In the genomic region with DNA sequence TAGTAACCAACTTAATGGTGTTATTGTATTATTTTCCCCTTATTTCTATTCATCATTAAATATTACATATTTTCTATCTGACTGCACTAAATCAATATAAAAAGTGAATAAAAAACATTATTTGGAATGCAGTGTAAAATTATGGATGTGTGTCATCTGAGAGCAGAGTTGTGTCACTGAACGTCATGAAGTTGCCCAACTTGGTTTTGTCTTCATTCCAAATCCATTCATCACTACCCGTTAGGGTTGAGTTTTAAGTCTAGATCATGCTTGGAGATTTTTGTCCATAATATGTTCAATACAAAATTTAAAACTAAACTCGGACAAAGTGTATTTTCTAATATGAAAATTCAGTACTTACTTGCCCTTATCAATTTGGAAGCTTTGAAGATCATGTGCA, we compare ENCODE assay signal across 28 cellular contexts. TPM values are rescaled to one million over a fixed set of nuclear protein-coding genes. Genes with fewer than 3 reads are reported as not detected.
"Had no signal": no experiment of that assay in that cellular context is flagged by ENCODE, and none has a peak within 500 bp of the region (broad histone marks: within the 10 kb centered on the region; RNA-seq: fewer than 3 reads in every experiment).

No MANE protein-coding gene starts in this region.

- ATAC-seq: activated CD4-positive, alpha-beta T cell treated with anti-CD3 and anti-CD28 coated beads for 36 hours; activated CD8-positive, alpha-beta T cell treated with anti-CD3 and anti-CD28 coated beads, Interleukin-2, amount 10 ng/mL, durations not matched to agents 7 days and 5 days; Panc1 had no signal

- DNase-seq: activated CD4-positive, alpha-beta T cell treated with anti-CD3 and anti-CD28 coated beads for 36 hours; activated CD4-positive, alpha-beta T cell treated with anti-CD3 and anti-CD28 coated beads, Interleukin-2, amount 50 U/mL, for 1 hour; activated CD8-positive, alpha-beta memory T cell treated with anti-CD3 and anti-CD28 coated beads, Interleukin-2, amount 50 U/mL, for 48 hours; activated CD8-positive, alpha-beta T cell treated with anti-CD3 and anti-CD28 coated beads, Interleukin-2, amount 10 ng/mL, durations not matched to agents 7 days and 5 days; activated naive CD4-positive, alpha-beta T cell treated with anti-CD3 and anti-CD28 coated beads, Interleukin-2, amount 50 U/mL, for 16 hours; activated naive CD8-positive, alpha-beta T cell treated with anti-CD3 and anti-CD28 coated beads, Interleukin-2, amount 10 ng/mL, durations not matched to agents 7 days and 5 days; activated T-cell treated with anti-CD3 and anti-CD28 coated beads, Interleukin-2, amount 50 U/mL, for 1 hour; amniotic stem cell; Kasumi-1; KBM-7; NCI-H1092 treated with DMSO at 0.1 percent for 48 hours; NCI-H1417 treated with DMSO at 0.1 percent for 48 hours; NCI-H1694; NCI-H2029; NCI-H345; NCI-H510A treated with DMSO at 0.1 percent for 48 hours; NCI-H69; NK-92 treated with Interleukin-12 subunit alpha and Interleukin-12 subunit beta, amount 100 ng/mL, for 24 hours; OCI-M1; Right ventricle myocardium superior; SJCRH30; SK-N-SH; T-helper 1 cell; WERI-Rb-1 had no signal

- H3K36me3 ChIP-seq: SJCRH30, WERI-Rb-1 had no signal

- H3K9me3 ChIP-seq: SJCRH30, SK-N-SH had no signal

- H3K4me3 ChIP-seq: SJCRH30 had no signal

- H3K4me1 ChIP-seq: SJCRH30 had no signal

RNA-seq across cellular contexts. Expression of gene KLRF1, which starts 16.1 kb away (rescaled TPM):
- total RNA-seq: activated CD4-positive, alpha-beta T cell treated with anti-CD3 and anti-CD28 coated beads for 36 hours; astrocyte; cardiac septum; SJCRH30 had no signal
- polyA plus RNA-seq: SK-N-SH had no signal

RNA-seq across cellular contexts. Expression of gene CLEC2B, which starts 25.7 kb away (rescaled TPM):
- total RNA-seq: astrocyte, SJCRH30 had no signal
- polyA plus RNA-seq: SK-N-SH had no signal

RNA-seq across cellular contexts. Expression of gene KLRF2, which starts 37.9 kb away (rescaled TPM):
- total RNA-seq: activated CD4-positive, alpha-beta T cell treated with anti-CD3 and anti-CD28 coated beads for 36 hours; astrocyte; cardiac septum; M059J; Right ventricle myocardium superior; SJCRH30 had no signal
- polyA plus RNA-seq: SK-N-SH had no signal
